In the genomic region with DNA sequence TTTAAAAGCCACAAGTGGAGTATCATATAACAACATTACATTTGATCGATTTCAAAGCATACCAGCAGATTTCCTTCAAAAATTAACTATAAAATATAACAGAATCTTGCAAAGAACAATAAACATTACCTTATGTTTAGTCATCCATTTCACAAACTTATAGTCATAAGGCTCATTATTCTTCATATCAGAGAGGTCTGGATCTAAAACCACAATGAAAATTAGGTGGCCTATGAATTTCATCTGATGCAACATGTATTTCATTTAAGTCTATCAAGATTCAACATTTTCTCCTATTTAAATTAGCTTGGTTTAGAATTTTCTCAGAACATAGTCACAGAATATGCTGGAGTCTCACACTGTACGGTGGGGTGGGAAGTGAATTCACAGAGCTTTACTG, we compare ENCODE assay signal across 1 cellular context.
TF ChIP-seq lines count a peak whose summit lies in the region.

No MANE protein-coding gene starts in this region.

TF ChIP-seq in IMR-90, 13 proteins besides CTCF, POLR2A, EP300 and RAD21 (continued from another document):
- TF ChIP-seq MAZ (IDR thresholded peaks at IDR 0.05; ENCODE audit: borderline replicate concordance, low read depth, low read length) = no peak
- TF ChIP-seq, protein P1, sequence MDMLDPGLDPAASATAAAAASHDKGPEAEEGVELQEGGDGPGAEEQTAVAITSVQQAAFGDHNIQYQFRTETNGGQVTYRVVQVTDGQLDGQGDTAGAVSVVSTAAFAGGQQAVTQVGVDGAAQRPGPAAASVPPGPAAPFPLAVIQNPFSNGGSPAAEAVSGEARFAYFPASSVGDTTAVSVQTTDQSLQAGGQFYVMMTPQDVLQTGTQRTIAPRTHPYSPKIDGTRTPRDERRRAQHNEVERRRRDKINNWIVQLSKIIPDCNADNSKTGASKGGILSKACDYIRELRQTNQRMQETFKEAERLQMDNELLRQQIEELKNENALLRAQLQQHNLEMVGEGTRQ (IDR thresholded peaks at IDR 0.05; ENCODE audit: low read depth, low read length) = no peak
